Comparison of ENCODE assay signal across 16 cellular contexts in genomic region chr9:131165523-131165922, GRCh38. TPM values are rescaled to one million over a fixed set of nuclear protein-coding genes. Genes with fewer than 3 reads are reported as not detected.
DNase-seq lines count a peak whose midpoint lies in the region; ATAC-seq, FAIRE-seq and TF ChIP-seq lines count a peak whose summit lies in the region.
"Had no signal": no experiment of that assay in that cellular context is flagged by ENCODE, and none has a peak within 500 bp of the region (broad histone marks: within the 10 kb centered on the region; RNA-seq: fewer than 3 reads in every experiment).

No MANE protein-coding gene starts in this region.

- TF ChIP-seq CTCF in HEK293 (tag by site-specific recombination; IDR thresholded peaks at IDR 0.05) (no peak), GM12878 (IDR thresholded peaks at IDR 0.05 in 2 of 3, conservative IDR thresholded peaks at IDR 0.05 in 1 of 3; ENCODE audit: control insufficient read depth in 2 of 3, extremely low read depth in 1 of 3, insufficient read depth in 1 of 3, low read depth in 3 of 3, low read length in 3 of 3) (no peak)

- no peak for TF ChIP-seq POLR2A in GM12878 (IDR thresholded peaks at IDR 0.05; ENCODE audit: low read depth, low read length)

- peaks cover 0 to 62% of the 10 kb centered on the region in 2 experiments; a peak in 1 of 3 replicates for H3K36me3 ChIP-seq in HEK293 (ENCODE audit: control insufficient read depth in 2 of 2, insufficient read depth in 1 of 2, low read length in 2 of 2)
- peaks cover 5 to 37% of the 10 kb centered on the region in 2 experiments for H3K36me3 ChIP-seq in GM12878 (ENCODE audit: control insufficient read depth in 2 of 2, insufficient read depth in 2 of 2, low read length in 1 of 2)

- H3K27ac Mint-ChIP-seq in stimulated activated naive B cell treated with anti-CD40 and anti-IgM and Interleukin-4, amounts not matched to agents 10 μg/mL and 1 μg/mL and 100 μg/mL, for 72 hours = peak overlapping the region; percentile 20
- H3K27ac Mint-ChIP-seq: CD8-positive, alpha-beta T cell had no signal

- H3K36me3 Mint-ChIP-seq in stimulated activated naive B cell treated with anti-CD40 and anti-IgM and Interleukin-4, amounts not matched to agents 10 μg/mL and 1 μg/mL and 100 μg/mL, for 72 hours = peaks cover 27 to 44% of the 10 kb centered on the region in 2 donors

- no peak overlapping the region for H2AFZ ChIP-seq in GM12878 (ENCODE audit: control insufficient read depth, low read depth, low read length)

- no peaks in the 10 kb centered on the region for H3K9me3 ChIP-seq in HEK293 (ENCODE audit: control insufficient read depth, insufficient read depth, low read depth, low read length)
- H3K9me3 ChIP-seq in GM12878 (replicated peaks; ENCODE audit: control insufficient read depth, insufficient read depth, low read length) = no peaks in the 10 kb centered on the region
- H3K9me3 ChIP-seq: BLaER1, Caco-2, HAP-1 had no signal

- SMC1A ChIA-PET in GM12878 (lab: Charles Lee; ENCODE audit: uncharacterized antibody, unreplicated experiment) = no interaction called here

- in situ Hi-C loops in GM12878 (cut with MboI) = no loop called here

- H3K4me1 ChIP-seq in HEK293 (ENCODE audit: control insufficient read depth, insufficient read depth, low read length) (no peaks in the 10 kb centered on the region), GM12878 (ENCODE audit: control insufficient read depth, insufficient read depth, low read length) (no peaks in the 10 kb centered on the region)
- H3K4me1 ChIP-seq: BLaER1, Caco-2, HAP-1 had no signal

- DNase-seq in GM12878 (ENCODE audit: low read depth, low spot score) (no peak), SHP77 treated with DMSO at 0.1 percent for 48 hours (lab: John Stamatoyannopoulos, UW) (no peak), NCI-H1092 (lab: John Stamatoyannopoulos, UW) (no peak), germinal center (ENCODE audit: low spot score) (no peak)
- DNase-seq in stimulated activated naive B cell treated with anti-CD40 and anti-IgM and Interleukin-4, amounts not matched to agents 10 μg/mL and 1 μg/mL and 100 μg/mL, for 72 hours = no peak
- DNase-seq: Caco-2; CD4-positive, CD25-positive, alpha-beta regulatory T cell; CD8-positive, alpha-beta T cell; DMS153; DND-41; GOT3 had no signal

- CTCF ChIA-PET in HEK293 (lab: Yijun Ruan, JAX) = interaction anchor here (0.6 to 1.7 kb wide), 5 partner anchors 12 to 182 kb away, joined by 3 to 7 read pairs (median 7); no protein-coding TSS in a partner anchor
- CTCF ChIA-PET in GM12878 (lab: Yijun Ruan, JAX) = interaction anchor here (1.7 kb wide), 1 partner anchor 184 kb away, joined by 3 read pairs; no protein-coding TSS in a partner anchor

- H3K9me3 Mint-ChIP-seq in stimulated activated naive B cell treated with anti-CD40 and anti-IgM and Interleukin-4, amounts not matched to agents 10 μg/mL and 1 μg/mL and 100 μg/mL, for 72 hours = no peaks in the 10 kb centered on the region
- H3K9me3 Mint-ChIP-seq: CD4-positive, CD25-positive, alpha-beta regulatory T cell; CD8-positive, alpha-beta T cell had no signal

- intact Hi-C loops in GM12878 (cut with micrococcal nuclease; ENCODE audit: unreplicated experiment) = no loop called here

- FAIRE-seq in GM12878 (lab: Jason Lieb, UNC) = peak; percentile 41
- FAIRE-seq: H54 had no signal

- no peaks in the 10 kb centered on the region for H3K27me3 ChIP-seq in GM12878 (replicated peaks in 1 of 2; ENCODE audit: control insufficient read depth in 2 of 2, insufficient read depth in 2 of 2, low read length in 1 of 2)
- H3K27me3 ChIP-seq: BLaER1 had no signal

- H3K4me3 ChIP-seq in HEK293 (ENCODE audit: low read depth, low read length) (no peak overlapping the region), GM12878 (no peak overlapping the region)
- H3K4me3 ChIP-seq: BLaER1, HAP-1 had no signal

- no peak overlapping the region for H3K4me3 Mint-ChIP-seq in stimulated activated naive B cell treated with anti-CD40 and anti-IgM and Interleukin-4, amounts not matched to agents 10 μg/mL and 1 μg/mL and 100 μg/mL, for 72 hours
- H3K4me3 Mint-ChIP-seq: CD4-positive, CD25-positive, alpha-beta regulatory T cell; CD8-positive, alpha-beta T cell had no signal

- H3K79me2 ChIP-seq in GM12878 (ENCODE audit: control insufficient read depth, insufficient read depth, low read length) = no peaks in the 10 kb centered on the region

- H3K27ac ChIP-seq in HEK293 (ENCODE audit: extremely low read depth, low read depth, low read length) (no peak overlapping the region), GM12878 (ENCODE audit: control insufficient read depth, insufficient read depth) (no peak overlapping the region)
- H3K27ac ChIP-seq: BLaER1, C4-2B had no signal

- no peak overlapping the region for H3K4me2 ChIP-seq in GM12878 (ENCODE audit: control insufficient read depth, insufficient read depth)
- H3K4me2 ChIP-seq: BLaER1 had no signal

- no peaks in the 10 kb centered on the region for H3K4me1 Mint-ChIP-seq in stimulated activated naive B cell treated with anti-CD40 and anti-IgM and Interleukin-4, amounts not matched to agents 10 μg/mL and 1 μg/mL and 100 μg/mL, for 72 hours

- no peaks in the 10 kb centered on the region for H3K27me3 Mint-ChIP-seq in stimulated activated naive B cell treated with anti-CD40 and anti-IgM and Interleukin-4, amounts not matched to agents 10 μg/mL and 1 μg/mL and 100 μg/mL, for 72 hours
- H3K27me3 Mint-ChIP-seq: CD4-positive, CD25-positive, alpha-beta regulatory T cell had no signal

- no peak for TF ChIP-seq EP300 in GM12878 (IDR thresholded peaks at IDR 0.05; ENCODE audit: borderline replicate concordance in 1 of 2, control insufficient read depth in 1 of 2, low read depth in 2 of 2, low read length in 2 of 2)

- H3K9ac ChIP-seq in GM12878 (ENCODE audit: control insufficient read depth, insufficient read depth, low read length) = no peak overlapping the region
- H3K9ac ChIP-seq: BLaER1 had no signal

- POLR2A ChIA-PET in HEK293 (lab: Yijun Ruan, JAX) = no interaction called here
- POLR2A ChIA-PET in GM12878 (lab: Charles Lee) = interaction anchor here (0.6 kb wide), 1 partner anchor 563 kb away, joined by 6 read pairs; no protein-coding TSS in a partner anchor

- RAD21 ChIA-PET in GM12878 (lab: Charles Lee; ENCODE audit: unreplicated experiment) = interaction anchor here (1.1 kb wide), 1 partner anchor 12 kb away, joined by 4 read pairs; no protein-coding TSS in a partner anchor

- TF ChIP-seq RAD21 in GM12878 (IDR thresholded peaks at IDR 0.05; ENCODE audit: insufficient read depth, low read depth, low read length) = no peak

- BruUV-seq in GM12878 (replicated peaks; lab: Mats Ljungman, UMichigan) = TSS peak; percentile 28

- ATAC-seq in GM12878 = no peak
- no peak for ATAC-seq in stimulated activated naive B cell treated with anti-CD40 and anti-IgM and Interleukin-4, amounts not matched to agents 10 μg/mL and 1 μg/mL and 100 μg/mL, for 72 hours (replicated peaks)
- ATAC-seq: CD8-positive, alpha-beta T cell had no signal

- H4K20me1 ChIP-seq in GM12878 (ENCODE audit: control insufficient read depth, insufficient read depth) = no peaks in the 10 kb centered on the region

TF ChIP-seq in HEK293, 187 proteins besides CTCF, POLR2A, EP300 and RAD21:
- TF ChIP-seq ZNF146 (tag by site-specific recombination; IDR thresholded peaks at IDR 0.05) (peak; percentile 62; the same call in 1 of the 2 replicates), OSR2 (tag by site-specific recombination; IDR thresholded peaks at IDR 0.05) (no peak)

TF ChIP-seq in GM12878, 131 proteins besides CTCF, POLR2A, EP300 and RAD21 (continues in another document):
- TF ChIP-seq USF1 (IDR thresholded peaks at IDR 0.05; ENCODE audit: borderline replicate concordance, extremely low read length, insufficient read depth, low read depth, low read length) (no peak), SMAD1 (IDR thresholded peaks at IDR 0.05; ENCODE audit: low read depth, partially characterized antibody) (no peak), HDAC2 (IDR thresholded peaks at IDR 0.05) (no peak), ELK1 (IDR thresholded peaks at IDR 0.05; ENCODE audit: low read depth, low read length) (no peak), NRF1 (conservative IDR thresholded peaks at IDR 0.05; ENCODE audit: low read depth, low read length) (no peak), SIN3A (IDR thresholded peaks at IDR 0.05; ENCODE audit: low read depth, low read length) (no peak), RUNX3 (IDR thresholded peaks at IDR 0.05; ENCODE audit: low read length) (no peak), CHD2 (IDR thresholded peaks at IDR 0.05; ENCODE audit: borderline replicate concordance, low read depth, low read length) (no peak)

RNA-seq across cellular contexts. Expression of gene NUP214, which starts 40.1 kb away (rescaled TPM):
- total RNA-seq in GM12878 (2013; cell fraction: nucleolus; rRNA removed) = 110 and 138 TPM in 2 replicates
- total RNA-seq in GM12878 (2014; rRNA removed) = 11.0 and 16.7 TPM in 2 replicates
- total RNA-seq in GM12878 (2014; rRNA removed; fragmentation: Illumina TruSeq; extraction: Trizol) = 16.2 and 18.6 TPM in 2 replicates
- 53.8 and 54.3 TPM in 2 replicates for total RNA-seq in GM12878 (2021)
- polyA plus RNA-seq in GM12878 (2011; ENCODE audit: low read depth) = 40.6 TPM
- polyA plus RNA-seq in GM12878 (2011; rRNA removed) = 6.5 and 11.7 TPM in 2 replicates
- polyA plus RNA-seq in GM12878 (2011; cell fraction: cytosol; rRNA removed) = 13.6 and 21.5 TPM in 2 replicates
- polyA plus RNA-seq in GM12878 (2011; cell fraction: nucleus; rRNA removed) = 25.8 and 37.1 TPM in 2 replicates
- polyA plus RNA-seq in GM12878 (2012) = 22.3 and 26.9 TPM in 2 replicates
- polyA plus RNA-seq in GM12878 (2014; fragmentation: Illumina TruSeq; extraction: Trizol) = 30.8 and 40.0 TPM in 2 replicates
- 10 to 100 TPM; 16.9 to 18.3 TPM for polyA plus RNA-seq in GM12878 (2014; fragmentation: Nextera tagmentation; extraction: Ambion mirVana)
- polyA plus RNA-seq in GM12878 (2014; rRNA removed) = 15.8 and 18.5 TPM in 2 replicates
- 10 to 100 TPM; 27.2 to 34.5 TPM for polyA plus RNA-seq in GM12878 (2016; fragmentation: Nextera tagmentation; extraction: Ambion mirVana)
- polyA minus RNA-seq in GM12878 (2011; rRNA and poly(A)+ RNA removed) = 35.0 and 36.3 TPM in 2 replicates
- 18.3 and 26.6 TPM in 2 replicates for polyA minus RNA-seq in GM12878 (2011; cell fraction: cytosol; rRNA and poly(A)+ RNA removed)
- 36.3 and 77.4 TPM in 2 replicates for polyA minus RNA-seq in GM12878 (2011; cell fraction: nucleus; rRNA and poly(A)+ RNA removed)
